Comparison of ENCODE assay signal across 8 cellular contexts in the genomic region with DNA sequence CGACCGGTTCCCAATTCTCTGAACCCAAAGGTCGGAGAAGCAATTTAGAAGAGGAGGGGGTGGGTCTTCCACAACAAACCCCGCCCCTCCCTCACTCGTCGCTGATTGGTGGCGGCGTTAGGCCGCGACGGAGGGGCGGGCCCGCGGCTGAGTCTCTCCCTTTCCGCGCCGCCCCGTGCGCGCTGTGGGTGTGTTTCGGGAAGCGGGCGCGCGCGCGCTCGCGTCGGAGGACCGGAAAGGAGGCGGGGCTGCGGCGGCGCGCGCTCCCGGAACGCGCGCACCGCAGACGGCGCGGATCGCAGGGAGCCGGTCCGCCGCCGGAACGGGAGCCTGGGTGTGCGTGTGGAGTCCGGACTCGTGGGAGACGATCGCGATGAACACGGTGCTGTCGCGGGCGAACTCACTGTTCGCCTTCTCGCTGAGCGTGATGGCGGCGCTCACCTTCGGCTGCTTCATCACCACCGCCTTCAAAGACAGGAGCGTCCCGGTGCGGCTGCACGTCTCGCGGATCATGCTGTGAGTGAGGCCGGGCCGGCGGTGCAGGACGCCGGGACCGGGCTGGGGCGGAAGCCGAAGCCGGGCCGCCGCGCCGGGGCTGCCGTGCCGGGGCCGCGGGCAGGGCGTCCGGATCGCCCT. TPM values are rescaled to one million over a fixed set of nuclear protein-coding genes. Genes with fewer than 3 reads are reported as not detected.
A peak's percentile ranks its signal among the peaks of the same experiment; 100 is the strongest.
DNase-seq lines count a peak whose midpoint lies in the region; ATAC-seq and TF ChIP-seq lines count a peak whose summit lies in the region.

SPCS3 (plus strand) TSS at position 263 of the 636 bp plus-strand sequence; CDS start at position 374, 111 bp downstream.

- peak; percentile 79 for DNase-seq in DMS53 treated with DMSO at 0.1 percent for 48 hours (lab: John Stamatoyannopoulos, UW; ENCODE audit: unreplicated experiment)
- DNase-seq in Peyer's patch = peak; percentile 97 to 98 (median 98)
- DNase-seq in activated T-cell treated with anti-CD3 and anti-CD28 coated beads, Interleukin-2, amount 50 U/mL, for 48 hours = peak; percentile 94 to 95
- peak; percentile 89 to 94 for DNase-seq in stimulated activated CD8-positive, alpha-beta memory T cell treated with anti-CD3 and anti-CD28 coated beads, Interleukin-7, amount 100 ng/mL, for 4 hours (ENCODE audit: low read depth in 2 of 2)

- H3K4me2 ChIP-seq in KMS-11 = peak within 1 kb of the TSS; percentile 99

- peak within 1 kb of the TSS; percentile 32 for H3K4me3 ChIP-seq in KMS-11 (IDR thresholded peaks at IDR 0.05; ENCODE audit: insufficient read depth, low read depth, low read length)
- H3K4me3 ChIP-seq in Peyer's patch = peak within 1 kb of the TSS; percentile 88 to 99 (median 94)
- H3K4me3 ChIP-seq in muscle layer of duodenum (ENCODE audit: low read depth in 1 of 2, low read length in 2 of 2) = peak within 1 kb of the TSS; percentile 79 to 98

- 0 out of 2 replicates have a peak, but pooled peaks cover 5% of the 10 kb centered on the region for H4K20me1 ChIP-seq in KMS-11 (ENCODE audit: insufficient read depth)

- TF ChIP-seq CTCF in KMS-11 (conservative IDR thresholded peaks at IDR 0.05; ENCODE audit: low read depth, low read length) (no peak), Peyer's patch (IDR thresholded peaks at IDR 0.05) (no peak)

- H3K27ac ChIP-seq in KMS-11 = peak within 1 kb of the TSS; percentile 96
- H3K27ac ChIP-seq in Peyer's patch = peak within 1 kb of the TSS; percentile 96 to 100 (median 99)
- H3K27ac ChIP-seq in muscle layer of duodenum (ENCODE audit: low read length) = peak within 1 kb of the TSS; percentile 98

- TF ChIP-seq POLR2A in Peyer's patch (IDR thresholded peaks at IDR 0.05) = peak; percentile 79 to 85

- peak within 1 kb of the TSS; percentile 74 for H2AFZ ChIP-seq in KMS-11 (ENCODE audit: low read depth)

- H3K4me1 ChIP-seq in KMS-11 (ENCODE audit: low read depth, poor library complexity, severe bottlenecking) = peaks cover 39% of the 10 kb centered on the region
- peaks cover 0 to 27% (median 2%) of the 10 kb centered on the region in 4 donors for H3K4me1 ChIP-seq in Peyer's patch
- H3K4me1 ChIP-seq in muscle layer of duodenum (ENCODE audit: control insufficient read depth in 1 of 2, insufficient read depth in 2 of 2, low read length in 2 of 2) = peaks cover 3 to 21% of the 10 kb centered on the region in 2 donors

- H3K79me2 ChIP-seq in KMS-11 (ENCODE audit: insufficient read depth, low read depth) = peaks cover 46% of the 10 kb centered on the region

- ATAC-seq in GM21737 (IDR thresholded peaks at IDR 0.05; ENCODE audit: unreplicated experiment) (peak; percentile 95), esophagus mucosa (peak; percentile 100)

- H3K9ac ChIP-seq in KMS-11 = peak within 1 kb of the TSS; percentile 96

- H3K27me3 ChIP-seq in KMS-11 (ENCODE audit: insufficient read depth, low read depth) (no peaks in the 10 kb centered on the region), Peyer's patch (no peaks in the 10 kb centered on the region), muscle layer of duodenum (ENCODE audit: low read depth, low read length) (no peaks in the 10 kb centered on the region)

- H3K36me3 ChIP-seq in KMS-11 (ENCODE audit: insufficient read depth) (no peaks in the 10 kb centered on the region), Peyer's patch (no peaks in the 10 kb centered on the region), muscle layer of duodenum (ENCODE audit: control insufficient read depth in 1 of 2, insufficient read depth in 2 of 2, low read length in 2 of 2) (no peaks in the 10 kb centered on the region)

- H3K9me3 ChIP-seq in Peyer's patch (no peaks in the 10 kb centered on the region), muscle layer of duodenum (ENCODE audit: control insufficient read depth in 1 of 2, low read length in 2 of 2) (no peaks in the 10 kb centered on the region)

RNA-seq across cellular contexts. Expression of gene SPCS3, which starts in this region (rescaled TPM):
- 10 to 100 TPM; 31.2 to 47.3 (median 38.3) TPM for total RNA-seq in Peyer's patch
- total RNA-seq in esophagus mucosa = 61.5 TPM

Comparison
In these comparisons a context has a peak if more than half of its experiments do, and no peak if none do; other contexts are left out.
1. Peak in every context shown above with its lines: DNase-seq, ATAC-seq, H3K4me3 ChIP-seq and H3K27ac ChIP-seq.
2. H3K4me3 ChIP-seq: peak in every context shown above with its lines; median percentile 94 in Peyer's patch; 88 in muscle layer of duodenum; 32 in KMS-11.